Comparison of ENCODE assay signal across 8 cellular contexts in the genomic region with DNA sequence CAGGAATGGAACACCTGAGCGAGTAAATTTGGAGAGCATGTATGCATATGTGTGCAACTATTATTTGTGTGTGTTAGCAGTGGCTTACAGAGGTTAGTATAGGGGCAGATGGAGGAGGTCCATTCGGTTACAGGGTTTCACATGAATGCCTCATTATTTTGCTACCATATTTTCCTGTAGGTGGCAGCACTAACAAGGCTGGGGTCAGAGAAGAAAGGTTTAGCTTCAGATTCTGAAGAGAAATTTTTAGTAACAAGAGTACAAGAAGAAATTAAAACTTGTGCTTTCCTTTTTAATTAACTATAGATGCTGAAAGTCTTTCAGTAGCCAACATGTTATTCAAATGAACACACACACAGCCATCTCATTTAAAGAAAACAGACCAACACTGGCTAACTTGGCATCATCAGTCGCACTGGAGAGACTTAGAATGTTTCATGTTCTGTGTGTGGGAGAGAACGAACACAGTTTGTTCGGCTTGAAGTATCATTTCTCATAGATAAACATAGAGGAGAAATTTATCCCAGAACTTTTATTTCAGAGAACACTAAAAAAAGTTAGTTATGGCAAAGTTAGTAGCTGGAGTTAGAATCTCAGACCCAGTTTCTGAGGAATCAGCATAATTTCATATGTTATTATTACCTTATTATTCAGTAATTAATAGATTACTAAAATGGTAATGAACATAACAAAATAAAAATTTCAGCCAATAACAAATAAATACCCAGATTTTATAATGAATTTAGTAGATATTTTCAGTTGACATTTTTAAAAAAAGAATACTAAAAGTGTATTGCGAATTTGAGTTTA.
DNase-seq lines count a peak whose midpoint lies in the region; ATAC-seq and TF ChIP-seq lines count a peak whose summit lies in the region.

No MANE protein-coding gene starts in this region.

- WGBS in right lobe of liver (ENCODE audit: insufficient coverage, low coverage, low lambda C conversion rate, missing lambda C conversion rate): 29% methylated on average over 6 of the region's 6 CpGs

- H3K4me1 ChIP-seq in right lobe of liver: no peaks in the 10 kb centered on the region

- peak; percentile 84 for ATAC-seq in GM19043 (IDR thresholded peaks at IDR 0.05; ENCODE audit: low read depth, unreplicated experiment)
- ATAC-seq in HG03097 (IDR thresholded peaks at IDR 0.05; ENCODE audit: low FRiP score, unreplicated experiment): peak; percentile 51
- ATAC-seq in right lobe of liver: peak; percentile 81 to 88 (median 85)

- TF ChIP-seq POLR2A in right lobe of liver (IDR thresholded peaks at IDR 0.05): no peak

- H3K27ac ChIP-seq in right lobe of liver: no peak overlapping the region

- H3K27me3 ChIP-seq in right lobe of liver: no peaks in the 10 kb centered on the region

- H3K9me3 ChIP-seq in right lobe of liver: no peaks in the 10 kb centered on the region

- intact Hi-C loops in right lobe of liver (cut with DNase I): no loop called here

- TF ChIP-seq CTCF in right lobe of liver (IDR thresholded peaks at IDR 0.05): peak; percentile 57 to 80 (median 78)

- DNase-seq in DMS 273 (lab: John Stamatoyannopoulos, UW; ENCODE audit: unreplicated experiment): peak; percentile 74
- peak; percentile 32 for DNase-seq in NCI-H748 treated with DMSO at 0.1 percent for 48 hours (lab: John Stamatoyannopoulos, UW)
- DNase-seq in cerebellum (ENCODE audit: low spot score): peak; percentile 20
- peak in 1 of 3 donors; percentile 45 for DNase-seq in right lobe of liver
- no peak for DNase-seq in NCI-H2227 (lab: John Stamatoyannopoulos, UW; ENCODE audit: unreplicated experiment)
- DNase-seq in stimulated activated CD4-positive, alpha-beta T cell treated with anti-CD3 and anti-CD28 coated beads, Interleukin-4, amount 100 ng/mL, for 4 hours: no peak

- no peaks in the 10 kb centered on the region for H3K36me3 ChIP-seq in right lobe of liver

- no peak overlapping the region for H3K4me3 ChIP-seq in right lobe of liver

Comparison
In these comparisons a context has a peak if more than half of its experiments do, and no peak if none do; other contexts are left out.
1. DNase-seq: peak in DMS 273 (single experiment), NCI-H748 treated with DMSO at 0.1 percent for 48 hours (single experiment) and cerebellum (single experiment); none in NCI-H2227 (single experiment) and stimulated activated CD4-positive, alpha-beta T cell treated with anti-CD3 and anti-CD28 coated beads, Interleukin-4, amount 100 ng/mL, for 4 hours (0 of 2).
2. Peak in every context shown above with its lines, with median percentiles within 50 percentile points of each other: ATAC-seq.